Comparison of ENCODE assay signal across 18 cellular contexts in the genomic region with DNA sequence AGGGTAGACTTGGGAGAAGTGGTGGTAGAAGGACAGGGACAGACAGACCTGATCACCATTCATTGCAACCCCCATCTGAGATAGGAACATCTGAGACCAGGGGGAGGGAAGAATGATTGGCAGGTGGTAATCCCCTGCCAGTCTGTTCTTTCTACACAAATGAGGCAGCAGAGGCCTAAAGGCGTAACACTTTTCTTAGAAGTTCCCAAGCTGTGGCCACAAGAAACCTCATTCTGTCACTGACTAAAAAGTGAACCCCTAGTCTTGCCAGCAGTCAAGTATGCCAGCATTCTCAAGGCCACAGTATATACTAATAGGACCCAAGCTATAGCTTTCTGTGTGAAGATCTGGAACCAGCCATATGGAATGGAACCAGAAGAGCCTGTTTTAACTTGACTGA.
DNase-seq lines count a peak whose midpoint lies in the region; ATAC-seq and TF ChIP-seq lines count a peak whose summit lies in the region.
"Had no signal": no experiment of that assay in that cellular context is flagged by ENCODE, and none has a peak within 500 bp of the region (broad histone marks: within the 10 kb centered on the region; RNA-seq: fewer than 3 reads in every experiment).

No MANE protein-coding gene starts in this region.

- H3K4me3 ChIP-seq in naive thymus-derived CD4-positive, alpha-beta T cell (ENCODE audit: low read length), result no peak overlapping the region
- H3K4me3 ChIP-seq: BLaER1, HAP-1 had no signal

- no peaks in the 10 kb centered on the region for H3K27me3 ChIP-seq in naive thymus-derived CD4-positive, alpha-beta T cell (ENCODE audit: control insufficient read depth in 2 of 2, insufficient read depth in 2 of 2, low read length in 2 of 2)
- H3K27me3 ChIP-seq: BLaER1 had no signal

- H3K36me3 Mint-ChIP-seq in naive thymus-derived CD4-positive, alpha-beta T cell, result no peaks in the 10 kb centered on the region
- H3K36me3 Mint-ChIP-seq: CD8-positive, alpha-beta memory T cell had no signal

- no peak overlapping the region for H3K27ac ChIP-seq in naive thymus-derived CD4-positive, alpha-beta T cell (ENCODE audit: low read depth, low read length)
- H3K27ac ChIP-seq: BLaER1 had no signal

- H3K27me3 Mint-ChIP-seq in stimulated activated naive CD8-positive, alpha-beta T cell treated with anti-CD3 and anti-CD28 coated beads, Interleukin-15, amount 100 ng/mL, for 72 hours, result no peaks in the 10 kb centered on the region
- no peaks in the 10 kb centered on the region for H3K27me3 Mint-ChIP-seq in naive thymus-derived CD4-positive, alpha-beta T cell
- H3K27me3 Mint-ChIP-seq: CD8-positive, alpha-beta memory T cell had no signal

- no peaks in the 10 kb centered on the region for H3K4me1 Mint-ChIP-seq in stimulated activated naive CD8-positive, alpha-beta T cell treated with anti-CD3 and anti-CD28 coated beads, Interleukin-15, amount 100 ng/mL, for 72 hours
- no peaks in the 10 kb centered on the region for H3K4me1 Mint-ChIP-seq in naive thymus-derived CD4-positive, alpha-beta T cell
- H3K4me1 Mint-ChIP-seq: CD8-positive, alpha-beta memory T cell had no signal

- H3K4me3 Mint-ChIP-seq in stimulated activated naive CD8-positive, alpha-beta T cell treated with anti-CD3 and anti-CD28 coated beads, Interleukin-15, amount 100 ng/mL, for 72 hours, result no peak overlapping the region
- no peak overlapping the region for H3K4me3 Mint-ChIP-seq in naive thymus-derived CD4-positive, alpha-beta T cell
- H3K4me3 Mint-ChIP-seq: CD8-positive, alpha-beta memory T cell had no signal

- no peak for DNase-seq in stimulated activated naive CD8-positive, alpha-beta T cell treated with anti-CD3 and anti-CD28 coated beads, Interleukin-15, amount 100 ng/mL, for 72 hours
- no peak for DNase-seq in stimulated activated naive CD8-positive, alpha-beta T cell treated with anti-CD3 and anti-CD28 coated beads, Interleukin-15, Interleukin-2, amounts not matched to agents 100 U/mL and 50 U/mL, for 24 hours
- no peak for DNase-seq in naive thymus-derived CD4-positive, alpha-beta T cell
- DNase-seq in OCI-M1 (lab: John Stamatoyannopoulos, UW), result no peak
- DNase-seq in GM10266 (ENCODE audit: extremely low spot score), result no peak
- DNase-seq: 8988T; AML-193; Caco-2; CD8-positive, alpha-beta memory T cell; DND-41; GDM1; GOT3; IMR-90; KBM-7 had no signal

- H3K9me3 ChIP-seq in naive thymus-derived CD4-positive, alpha-beta T cell (ENCODE audit: control insufficient read depth in 2 of 3, low read length in 3 of 3), result no peaks in the 10 kb centered on the region
- H3K9me3 ChIP-seq: BLaER1, Caco-2, HAP-1 had no signal

- CTCF ChIA-PET in naive thymus-derived CD4-positive, alpha-beta T cell (lab: Charles Lee), result no interaction called here

- intact Hi-C loops in naive thymus-derived CD4-positive, alpha-beta T cell (cut with micrococcal nuclease), result no loop called here

- H3K36me3 ChIP-seq in naive thymus-derived CD4-positive, alpha-beta T cell (ENCODE audit: control insufficient read depth in 2 of 3, insufficient read depth in 3 of 3, low read length in 3 of 3), result no peaks in the 10 kb centered on the region
- H3K36me3 ChIP-seq: BLaER1, HAP-1 had no signal

- H3K9me3 Mint-ChIP-seq in stimulated activated naive CD8-positive, alpha-beta T cell treated with anti-CD3 and anti-CD28 coated beads, Interleukin-15, amount 100 ng/mL, for 72 hours, result peaks cover 0 to 11% of the 10 kb centered on the region in 2 donors
- H3K9me3 Mint-ChIP-seq in naive thymus-derived CD4-positive, alpha-beta T cell, result peaks cover 0 to 10% (median 0%) of the 10 kb centered on the region in 11 donors

- H3K4me1 ChIP-seq in naive thymus-derived CD4-positive, alpha-beta T cell (ENCODE audit: control insufficient read depth in 2 of 2, insufficient read depth in 2 of 2, low read length in 2 of 2), result no peaks in the 10 kb centered on the region
- H3K4me1 ChIP-seq: BLaER1, Caco-2, HAP-1 had no signal

- H3K27ac Mint-ChIP-seq in stimulated activated naive CD8-positive, alpha-beta T cell treated with anti-CD3 and anti-CD28 coated beads, Interleukin-15, amount 100 ng/mL, for 72 hours, result no peak overlapping the region
- no peak overlapping the region for H3K27ac Mint-ChIP-seq in naive thymus-derived CD4-positive, alpha-beta T cell
- H3K27ac Mint-ChIP-seq: CD8-positive, alpha-beta memory T cell had no signal

- POLR2A ChIA-PET in naive thymus-derived CD4-positive, alpha-beta T cell (lab: Charles Lee), result no interaction called here

- peak; percentile 23 for ATAC-seq in stimulated activated naive CD8-positive, alpha-beta T cell treated with anti-CD3 and anti-CD28 coated beads, Interleukin-15, amount 100 ng/mL, for 72 hours
- ATAC-seq in stimulated activated naive CD8-positive, alpha-beta T cell treated with anti-CD3 and anti-CD28 coated beads, Interleukin-15, Interleukin-2, amounts not matched to agents 100 U/mL and 50 U/mL, for 24 hours, result no peak
- ATAC-seq in GM18907 (IDR thresholded peaks at IDR 0.05; ENCODE audit: unreplicated experiment) (peak; percentile 41), HG02981 (IDR thresholded peaks at IDR 0.05; ENCODE audit: unreplicated experiment) (no peak)
- peak; percentile 18 for ATAC-seq in naive thymus-derived CD4-positive, alpha-beta T cell

- TF ChIP-seq CTCF in GM10266 (IDR thresholded peaks at IDR 0.05; ENCODE audit: control insufficient read depth, insufficient read depth, low read depth, missing control alignments), result no peak

Comparison
In these comparisons a context has a peak if more than half of its experiments do, and no peak if none do; other contexts are left out.
1. ATAC-seq: peak in stimulated activated naive CD8-positive, alpha-beta T cell treated with anti-CD3 and anti-CD28 coated beads, Interleukin-15, amount 100 ng/mL, for 72 hours (single experiment), GM18907 (single experiment) and naive thymus-derived CD4-positive, alpha-beta T cell (single experiment); none in stimulated activated naive CD8-positive, alpha-beta T cell treated with anti-CD3 and anti-CD28 coated beads, Interleukin-15, Interleukin-2, amounts not matched to agents 100 U/mL and 50 U/mL, for 24 hours (single experiment) and HG02981 (single experiment).